Comparison of ENCODE assay signal across 8 cellular contexts in the genomic region with DNA sequence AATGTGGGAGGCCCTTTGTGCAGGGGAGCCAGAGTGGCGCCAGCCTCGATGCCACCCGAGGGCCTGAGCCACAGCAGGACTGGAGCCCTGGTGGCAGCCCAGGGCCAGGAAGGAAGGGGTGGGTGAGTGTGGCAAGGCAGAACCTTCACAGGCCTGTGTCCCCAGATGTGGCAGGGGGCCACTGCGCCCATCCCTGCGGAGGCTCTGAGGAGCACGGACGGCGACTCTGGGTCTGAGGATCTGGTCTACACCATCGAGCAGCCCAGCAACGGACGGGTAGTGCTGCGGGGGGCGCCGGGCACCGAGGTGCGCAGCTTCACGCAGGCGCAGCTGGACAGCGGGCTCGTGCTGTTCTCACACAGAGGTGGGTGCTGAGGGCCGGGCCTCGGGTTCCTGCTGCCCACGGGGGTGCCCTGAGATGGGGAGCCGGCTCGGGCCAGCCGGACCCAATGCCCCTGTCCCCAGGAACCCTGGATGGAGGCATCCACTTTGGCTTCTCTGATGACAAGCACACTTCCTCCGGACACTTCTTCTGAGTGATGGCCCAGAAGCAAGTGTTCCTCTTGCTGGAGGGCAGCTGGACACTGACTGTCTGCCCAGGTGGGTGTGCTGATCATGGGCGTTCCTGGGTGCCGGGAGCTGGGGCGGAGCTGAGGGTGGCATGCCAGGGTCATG.
DNase-seq lines count a peak whose midpoint lies in the region; ATAC-seq and TF ChIP-seq lines count a peak whose summit lies in the region.
"Not testable (repeated sequence)": the region's sequence is repeated elsewhere in the genome, so short reads cannot be mapped to it uniquely, and the experiment has no call there.

No MANE protein-coding gene starts in this region.

- not testable (repeated sequence) for H2BK12ac ChIP-seq in neuronal stem cell (ENCODE audit: low read length)

- 20% methylated on average over 1 of the region's 30 CpGs for WGBS in right lobe of liver (ENCODE audit: insufficient coverage, low coverage, low lambda C conversion rate, missing lambda C conversion rate)
- WGBS in neuronal stem cell (ENCODE audit: extremely low coverage in 2 of 2, insufficient read length in 2 of 2, insufficient replicate concordance in 1 of 2), 2 donors = no CpG with 5 or more reads among the region's 30 CpGs
- WGBS in sigmoid colon, 2 donors = 84 to 93% methylated on average over 30 of the region's 30 CpGs

- H3K4ac ChIP-seq in neuronal stem cell (ENCODE audit: low read length) = not testable (repeated sequence)

- intact Hi-C loops in cardiac septum (cut with DNase I); right lobe of liver (cut with DNase I); sigmoid colon (cut with DNase I); upper lobe of right lung (cut with DNase I): not testable (repeated sequence)

- not testable (repeated sequence) for H2BK120ac ChIP-seq in neuronal stem cell (ENCODE audit: low read depth, low read length)

- H2BK15ac ChIP-seq in neuronal stem cell (ENCODE audit: low read length) = peak overlapping the region; percentile 6

- H3K27me3 ChIP-seq in Peyer's patch; right lobe of liver; neuronal stem cell (ENCODE audit: control insufficient read depth in 3 of 3, insufficient read depth in 3 of 3, low read depth in 1 of 3, low read length in 3 of 3); sigmoid colon; upper lobe of right lung: not testable (repeated sequence)

- H3K4me2 ChIP-seq in neuronal stem cell (ENCODE audit: insufficient read depth, low read length, poor library complexity, severe bottlenecking) = not testable (repeated sequence)

- not testable (repeated sequence) for TF ChIP-seq CTCF in Peyer's patch (IDR thresholded peaks at IDR 0.05); coronary artery (IDR thresholded peaks at IDR 0.05); right lobe of liver (IDR thresholded peaks at IDR 0.05); sigmoid colon (IDR thresholded peaks at IDR 0.05); upper lobe of right lung (IDR thresholded peaks at IDR 0.05)

- not testable (repeated sequence) for H3K79me1 ChIP-seq in neuronal stem cell (ENCODE audit: low read depth, low read length)

- not testable (repeated sequence) for H3K4me3 ChIP-seq in Peyer's patch; coronary artery; right lobe of liver; neuronal stem cell (ENCODE audit: low read length in 2 of 2); sigmoid colon; upper lobe of right lung

- not testable (repeated sequence) for TF ChIP-seq EP300 in sigmoid colon (IDR thresholded peaks at IDR 0.05)

- ATAC-seq in right lobe of liver, upper lobe of right lung: not testable (repeated sequence)

- not testable (repeated sequence) for H3K4me1 ChIP-seq in Peyer's patch; right lobe of liver; neuronal stem cell (ENCODE audit: control insufficient read depth in 2 of 2, insufficient read depth in 1 of 2, low read depth in 1 of 2, low read length in 2 of 2); sigmoid colon; upper lobe of right lung

- H3K18ac ChIP-seq in neuronal stem cell (ENCODE audit: low read length) = not testable (repeated sequence)

- H3K9me3 ChIP-seq in Peyer's patch; right lobe of liver; neuronal stem cell (replicated peaks in 1 of 2; ENCODE audit: control insufficient read depth in 2 of 2, insufficient read depth in 1 of 2, low read depth in 1 of 2, low read length in 2 of 2); sigmoid colon; upper lobe of right lung: not testable (repeated sequence)

- H3K36me3 ChIP-seq in Peyer's patch; right lobe of liver; neuronal stem cell (replicated peaks in 1 of 2; ENCODE audit: control insufficient read depth in 2 of 2, insufficient read depth in 2 of 2, low read length in 2 of 2); sigmoid colon; upper lobe of right lung: not testable (repeated sequence)

- TF ChIP-seq POLR2A in Peyer's patch (IDR thresholded peaks at IDR 0.05); right lobe of liver (IDR thresholded peaks at IDR 0.05); sigmoid colon (IDR thresholded peaks at IDR 0.05): not testable (repeated sequence)

- peak overlapping the region; percentile 21 for H3K9ac ChIP-seq in neuronal stem cell (ENCODE audit: low read depth, low read length, poor library complexity)

- DNase-seq in Peyer's patch (peak in 2 of 3 donors; percentile 16 to 17), coronary artery (ENCODE audit: low spot score) (peak; percentile 52), cardiac septum (ENCODE audit: low spot score) (peak; percentile 75), right lobe of liver (peak in 2 of 3 donors; percentile 37 to 41), sigmoid colon (peak; percentile 40), upper lobe of right lung (peak; percentile 58)
- peak; percentile 12 for DNase-seq in activated CD8-positive, alpha-beta memory T cell treated with anti-CD3 and anti-CD28 coated beads, Interleukin-2, amount 50 U/mL, for 4 hours
- DNase-seq in neuronal stem cell (ENCODE audit: low spot score) = not testable (repeated sequence)

- not testable (repeated sequence) for H3K14ac ChIP-seq in neuronal stem cell (ENCODE audit: low read length)

- H3K23ac ChIP-seq in neuronal stem cell (ENCODE audit: low read depth, low read length, poor library complexity) = peak overlapping the region; percentile 85

- not testable (repeated sequence) for H2AK5ac ChIP-seq in neuronal stem cell (ENCODE audit: low read depth, low read length)

- not testable (repeated sequence) for H4K91ac ChIP-seq in neuronal stem cell (ENCODE audit: low read depth, low read length, poor library complexity)

- H2AFZ ChIP-seq in neuronal stem cell (ENCODE audit: low read length) = not testable (repeated sequence)

- peak overlapping the region; percentile 24 for H2BK5ac ChIP-seq in neuronal stem cell (ENCODE audit: low read length)

- not testable (repeated sequence) for H3K27ac ChIP-seq in Peyer's patch; coronary artery; right lobe of liver; neuronal stem cell (replicated peaks; ENCODE audit: low read length); sigmoid colon; upper lobe of right lung

- H4K8ac ChIP-seq in neuronal stem cell (ENCODE audit: low read depth, low read length) = not testable (repeated sequence)
